ENCODE assay signal across 8 cellular contexts in the genomic region with DNA sequence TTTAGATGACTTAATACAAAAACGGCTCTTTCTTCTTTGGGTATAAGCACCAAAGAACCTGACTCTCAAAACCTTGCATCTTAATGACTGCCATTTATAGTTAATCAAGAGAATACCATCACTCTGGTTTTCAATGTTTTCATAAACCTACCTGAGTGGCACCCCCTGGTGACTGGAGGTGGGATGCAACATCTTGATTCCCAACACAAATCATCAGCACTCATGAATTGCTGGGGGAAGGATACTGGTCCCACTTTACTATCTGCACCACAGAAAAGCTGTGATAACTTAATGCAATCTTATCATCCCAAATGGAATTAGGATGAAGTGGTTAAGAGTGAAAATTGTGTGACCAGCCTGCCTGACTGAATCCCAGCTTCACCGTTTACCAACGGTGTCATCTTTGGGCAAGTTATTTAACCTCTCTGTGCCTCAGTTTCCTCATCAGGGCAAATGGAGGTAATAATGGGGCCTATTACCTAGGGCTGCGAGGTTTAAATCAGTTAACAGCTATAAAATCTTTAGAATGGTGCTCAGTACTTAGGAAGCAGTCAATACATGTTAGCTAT.
DNase-seq lines count a peak whose midpoint lies in the region; ATAC-seq and TF ChIP-seq lines count a peak whose summit lies in the region.

No MANE protein-coding gene starts in this region.

- H4K20me1 ChIP-seq in MM.1S (ENCODE audit: insufficient read depth, low read length): no peaks in the 10 kb centered on the region

- H3K4me2 ChIP-seq in MM.1S (ENCODE audit: low read depth, low read length): no peak overlapping the region

- no peak overlapping the region for H3K27ac ChIP-seq in MM.1S (ENCODE audit: low read length)

- peaks cover 4% of the 10 kb centered on the region for H3K9me3 Mint-ChIP-seq in activated naive CD8-positive, alpha-beta T cell treated with anti-CD3 and anti-CD28 coated beads, Interleukin-2, amount 50 U/mL, for 24 hours

- H3K27ac Mint-ChIP-seq in activated naive CD8-positive, alpha-beta T cell treated with anti-CD3 and anti-CD28 coated beads, Interleukin-2, amount 50 U/mL, for 24 hours: peak overlapping the region; percentile 87

- H3F3A ChIP-seq in MM.1S (ENCODE audit: insufficient read depth, low read length): no peaks in the 10 kb centered on the region

- no peaks in the 10 kb centered on the region for H3K9me2 ChIP-seq in MM.1S (replicated peaks; ENCODE audit: insufficient read depth, low read length)

- peak; percentile 42 for TF ChIP-seq CTCF in MM.1S (IDR thresholded peaks at IDR 0.05; ENCODE audit: low read length)

- ATAC-seq in activated naive CD8-positive, alpha-beta T cell treated with anti-CD3 and anti-CD28 coated beads, Interleukin-2, amount 50 U/mL, for 24 hours: peak; percentile 27
- ATAC-seq in GM18867 (IDR thresholded peaks at IDR 0.05; ENCODE audit: unreplicated experiment): no peak

- H3K27me3 Mint-ChIP-seq in activated naive CD8-positive, alpha-beta T cell treated with anti-CD3 and anti-CD28 coated beads, Interleukin-2, amount 50 U/mL, for 24 hours: no peaks in the 10 kb centered on the region

- peaks cover 31% of the 10 kb centered on the region for H3K36me3 Mint-ChIP-seq in activated naive CD8-positive, alpha-beta T cell treated with anti-CD3 and anti-CD28 coated beads, Interleukin-2, amount 50 U/mL, for 24 hours (ENCODE audit: low read depth)

- no peak overlapping the region for H3K4me3 ChIP-seq in MM.1S (ENCODE audit: low read length)

- H3K4me1 ChIP-seq in MM.1S (ENCODE audit: low read length): no peaks in the 10 kb centered on the region

- DNase-seq in NCI-H345 (lab: John Stamatoyannopoulos, UW): peak; percentile 31
- no peak for DNase-seq in NCI-H345 treated with DMSO at 0.1 percent for 48 hours (lab: John Stamatoyannopoulos, UW; ENCODE audit: unreplicated experiment)
- DNase-seq in MM.1S: no peak
- peak; percentile 41 for DNase-seq in activated naive CD8-positive, alpha-beta T cell treated with anti-CD3 and anti-CD28 coated beads, Interleukin-2, amount 50 U/mL, for 24 hours
- peak; percentile 3 to 38 for DNase-seq in lung microvascular endothelial cell (ENCODE audit: low read depth in 2 of 2)
- no peak for DNase-seq in amniotic stem cell (lab: John Stamatoyannopoulos, UW)
- DNase-seq in GDM1 (lab: John Stamatoyannopoulos, UW): no peak

- peaks cover 61% of the 10 kb centered on the region for H3K4me1 Mint-ChIP-seq in activated naive CD8-positive, alpha-beta T cell treated with anti-CD3 and anti-CD28 coated beads, Interleukin-2, amount 50 U/mL, for 24 hours

- no peaks in the 10 kb centered on the region for H3K27me3 ChIP-seq in MM.1S (replicated peaks; ENCODE audit: insufficient read depth, low read length)

- no peak overlapping the region for H3K9ac ChIP-seq in MM.1S (ENCODE audit: low read length)

- no peaks in the 10 kb centered on the region for H3K9me3 ChIP-seq in MM.1S (replicated peaks; ENCODE audit: insufficient read depth, low read length)

- H3K4me3 Mint-ChIP-seq in activated naive CD8-positive, alpha-beta T cell treated with anti-CD3 and anti-CD28 coated beads, Interleukin-2, amount 50 U/mL, for 24 hours: no peak overlapping the region

- H3K79me2 ChIP-seq in MM.1S (ENCODE audit: low read length): no peaks in the 10 kb centered on the region

- H3K36me3 ChIP-seq in MM.1S (replicated peaks; ENCODE audit: insufficient read depth, low read length): no peaks in the 10 kb centered on the region

- H2AFZ ChIP-seq in MM.1S (ENCODE audit: low read length): no peak overlapping the region

Comparison
In these comparisons a context has a peak if more than half of its experiments do, and no peak if none do; other contexts are left out.
1. DNase-seq: peak in NCI-H345 (single experiment), activated naive CD8-positive, alpha-beta T cell treated with anti-CD3 and anti-CD28 coated beads, Interleukin-2, amount 50 U/mL, for 24 hours (single experiment) and lung microvascular endothelial cell (2 of 2); none in NCI-H345 treated with DMSO at 0.1 percent for 48 hours (single experiment), MM.1S (single experiment), amniotic stem cell (single experiment) and GDM1 (single experiment).